Comparison of ENCODE assay signal across 8 cellular contexts in the genomic region with DNA sequence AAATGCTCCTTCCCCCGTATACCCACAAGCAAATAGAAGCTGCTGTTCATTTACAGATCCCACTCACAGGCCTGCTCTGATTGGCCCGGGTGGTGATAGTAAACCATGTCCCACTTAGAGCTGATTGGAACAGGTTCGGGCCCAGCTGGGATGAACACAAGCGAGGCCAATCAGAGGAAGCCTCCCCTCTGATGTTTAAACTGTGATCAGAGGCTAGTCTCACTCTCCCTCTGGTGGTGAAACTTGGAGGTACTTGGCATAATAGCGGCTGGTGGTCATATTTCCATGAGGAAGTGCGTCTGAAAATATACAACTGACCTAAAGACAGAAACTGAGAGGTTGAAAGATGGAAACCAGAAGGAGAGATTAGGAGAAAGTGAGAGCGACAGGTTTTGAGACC. TPM values are rescaled to one million over a fixed set of nuclear protein-coding genes. Genes with fewer than 3 reads are reported as not detected.
DNase-seq lines count a peak whose midpoint lies in the region; ATAC-seq and TF ChIP-seq lines count a peak whose summit lies in the region.

No MANE protein-coding gene starts in this region.

- DNase-seq in A172 (ENCODE audit: low spot score): peak; percentile 18
- DNase-seq in GM10266 (ENCODE audit: extremely low spot score): peak; percentile 53
- DNase-seq in H7: peak; percentile 43
- peak; percentile 48 for DNase-seq in LoVo (ENCODE audit: low spot score)
- peak; percentile 17 for DNase-seq in activated CD4-positive, alpha-beta T cell treated with anti-CD3 and anti-CD28 coated beads, Interleukin-2, amount 10 ng/mL, durations not matched to agents 7 days and 5 days
- DNase-seq in iPS-NIHi11 (ENCODE audit: low spot score): peak; percentile 65
- no peak for DNase-seq in middle frontal gyrus (ENCODE audit: extremely low spot score, low spot score)

- H3K4me3 Mint-ChIP-seq in activated CD4-positive, alpha-beta T cell treated with anti-CD3 and anti-CD28 coated beads, Interleukin-2, amount 10 ng/mL, durations not matched to agents 7 days and 5 days: no peak overlapping the region

- peak; percentile 48 for TF ChIP-seq CTCF in GM10266 (IDR thresholded peaks at IDR 0.05; ENCODE audit: control insufficient read depth, insufficient read depth, low read depth, missing control alignments)

- no peak overlapping the region for H3K27ac Mint-ChIP-seq in activated CD4-positive, alpha-beta T cell treated with anti-CD3 and anti-CD28 coated beads, Interleukin-2, amount 10 ng/mL, durations not matched to agents 7 days and 5 days

- H3K36me3 ChIP-seq in H7 (replicated peaks; ENCODE audit: control insufficient read depth, insufficient read depth, low read length): no peaks in the 10 kb centered on the region

- ATAC-seq in HG03108 (IDR thresholded peaks at IDR 0.05; ENCODE audit: unreplicated experiment): no peak

- H3K4me1 Mint-ChIP-seq in activated CD4-positive, alpha-beta T cell treated with anti-CD3 and anti-CD28 coated beads, Interleukin-2, amount 10 ng/mL, durations not matched to agents 7 days and 5 days: peaks cover 7% of the 10 kb centered on the region

- H3K27me3 ChIP-seq in H7 (ENCODE audit: control insufficient read depth, insufficient read depth, low read length): no peaks in the 10 kb centered on the region

- no peaks in the 10 kb centered on the region for H3K9me3 Mint-ChIP-seq in activated CD4-positive, alpha-beta T cell treated with anti-CD3 and anti-CD28 coated beads, Interleukin-2, amount 10 ng/mL, durations not matched to agents 7 days and 5 days

- no peak overlapping the region for H3K4me3 ChIP-seq in H7 (ENCODE audit: insufficient read depth, low read depth, low read length)

- no peaks in the 10 kb centered on the region for H3K36me3 Mint-ChIP-seq in activated CD4-positive, alpha-beta T cell treated with anti-CD3 and anti-CD28 coated beads, Interleukin-2, amount 10 ng/mL, durations not matched to agents 7 days and 5 days (ENCODE audit: low read depth)

- peaks cover 17% of the 10 kb centered on the region for H3K27me3 Mint-ChIP-seq in activated CD4-positive, alpha-beta T cell treated with anti-CD3 and anti-CD28 coated beads, Interleukin-2, amount 10 ng/mL, durations not matched to agents 7 days and 5 days

- CTCF ChIA-PET in activated CD4-positive, alpha-beta T cell treated with anti-CD3 and anti-CD28 coated beads, Interleukin-2, amount 10 ng/mL, durations not matched to agents 7 days and 5 days (lab: Charles Lee): interaction anchor here (1.1 kb wide), 1 partner anchor 95 kb away, joined by 3 read pairs; no protein-coding TSS in a partner anchor

- POLR2A ChIA-PET in activated CD4-positive, alpha-beta T cell treated with anti-CD3 and anti-CD28 coated beads, Interleukin-2, amount 10 ng/mL, durations not matched to agents 7 days and 5 days (lab: Charles Lee): no interaction called here

RNA-seq across cellular contexts. Expression of a gene that starts 51.5 kb away (rescaled TPM):
- total RNA-seq in A172 (2014; rRNA removed; shearing (Covaris generic)): 0.57 and 0.98 TPM in 2 replicates
- 0.18 and 0.21 TPM in 2 replicates for total RNA-seq in H7 (2014; rRNA removed; shearing (Covaris generic))
- under 1 TPM; 0.85 to 0.94 TPM for total RNA-seq in activated CD4-positive, alpha-beta T cell treated with anti-CD3 and anti-CD28 coated beads, Interleukin-2, amount 10 ng/mL, durations not matched to agents 7 days and 5 days
